1 cellular context compared by ENCODE assay signal in genomic region chr5:54581831-54582548, GRCh38.
TF ChIP-seq lines count a peak whose summit lies in the region.

No MANE protein-coding gene starts in this region.

TF ChIP-seq in SK-N-SH, 30 proteins besides CTCF, POLR2A, EP300 and RAD21 (continued from another document):
- TF ChIP-seq ZBTB33 (IDR thresholded peaks at IDR 0.05; ENCODE audit: borderline replicate concordance, low read depth) = no peak
- TF ChIP-seq FOXJ3 (CRISPR knock-in tag; IDR thresholded peaks at IDR 0.05) = no peak
- TF ChIP-seq MXI1 (IDR thresholded peaks at IDR 0.05; ENCODE audit: low read depth, low read length) = no peak
- TF ChIP-seq YY1 (IDR thresholded peaks at IDR 0.05; ENCODE audit: low read depth) = no peak
- no peak for TF ChIP-seq POLR2AphosphoS5 (IDR thresholded peaks at IDR 0.05; ENCODE audit: low read depth, low read length)
- TF ChIP-seq RXRA (IDR thresholded peaks at IDR 0.05; ENCODE audit: borderline replicate concordance, low read depth) = no peak
- no peak for TF ChIP-seq JUND (IDR thresholded peaks at IDR 0.05)
- TF ChIP-seq GATA2 (CRISPR knock-in tag; IDR thresholded peaks at IDR 0.05) = no peak
- no peak for TF ChIP-seq MEF2A (IDR thresholded peaks at IDR 0.05; ENCODE audit: borderline replicate concordance, low read depth)
- no peak for TF ChIP-seq FOSL2 (IDR thresholded peaks at IDR 0.05; ENCODE audit: borderline replicate concordance, low read depth)
- TF ChIP-seq SIN3A (IDR thresholded peaks at IDR 0.05; ENCODE audit: borderline replicate concordance, low read depth, low read length) = no peak
- TF ChIP-seq NFIC (IDR thresholded peaks at IDR 0.05; ENCODE audit: borderline replicate concordance) = no peak
- no peak for TF ChIP-seq CHD2 (IDR thresholded peaks at IDR 0.05; ENCODE audit: low read length, partially characterized antibody)
- no peak for TF ChIP-seq NRF1 (IDR thresholded peaks at IDR 0.05; ENCODE audit: low read depth, low read length)
- no peak for TF ChIP-seq EZH2phosphoT487 (IDR thresholded peaks at IDR 0.05; ENCODE audit: borderline replicate concordance, low read depth)
